ENCODE assay signal across 8 cellular contexts in genomic region chr14:89767861-89768268, GRCh38.
DNase-seq lines count a peak whose midpoint lies in the region; ATAC-seq and TF ChIP-seq lines count a peak whose summit lies in the region.

No MANE protein-coding gene starts in this region.

- H3K4me3 ChIP-seq in heart right ventricle: no peak overlapping the region

- H3K27me3 ChIP-seq in heart right ventricle: no peaks in the 10 kb centered on the region

- H3K27ac ChIP-seq in RWPE1: no peak overlapping the region
- no peak overlapping the region for H3K27ac ChIP-seq in heart right ventricle

- H3K36me3 ChIP-seq in heart right ventricle: no peaks in the 10 kb centered on the region

- H3K9me3 Mint-ChIP-seq in activated naive CD4-positive, alpha-beta T cell treated with anti-CD3 and anti-CD28 coated beads for 36 hours: no peaks in the 10 kb centered on the region
- no peaks in the 10 kb centered on the region for H3K9me3 Mint-ChIP-seq in mesothelial cell of epicardium

- H3K27me3 Mint-ChIP-seq in activated naive CD4-positive, alpha-beta T cell treated with anti-CD3 and anti-CD28 coated beads for 36 hours (ENCODE audit: low read depth): no peaks in the 10 kb centered on the region
- peaks cover 4% of the 10 kb centered on the region for H3K27me3 Mint-ChIP-seq in mesothelial cell of epicardium (ENCODE audit: low read depth)

- H3K4me1 Mint-ChIP-seq in activated naive CD4-positive, alpha-beta T cell treated with anti-CD3 and anti-CD28 coated beads for 36 hours (ENCODE audit: low read depth): peaks cover 31% of the 10 kb centered on the region
- H3K4me1 Mint-ChIP-seq in mesothelial cell of epicardium: peaks cover 4% of the 10 kb centered on the region

- H3K36me3 Mint-ChIP-seq in activated naive CD4-positive, alpha-beta T cell treated with anti-CD3 and anti-CD28 coated beads for 36 hours (ENCODE audit: low read depth): no peaks in the 10 kb centered on the region
- H3K36me3 Mint-ChIP-seq in mesothelial cell of epicardium: no peaks in the 10 kb centered on the region

- intact Hi-C loops in activated naive CD4-positive, alpha-beta T cell treated with anti-CD3 and anti-CD28 coated beads for 36 hours (cut with micrococcal nuclease): loop anchor here (1.0 to 5.0 kb wide), 10 partner anchors 48 to 741 kb away; no protein-coding TSS in a partner anchor
- intact Hi-C loops in heart right ventricle (cut with DNase I): loop anchor here in 8 of 10 donors (2.0 to 10.0 kb wide), 7 partner anchors 343 to 733 kb away; partner anchors contain the start of gene FOXN3 (in 3 of the 8)

- peaks cover 0 to 3% (median 0%) of the 10 kb centered on the region in 11 donors for H3K9me3 ChIP-seq in heart right ventricle

- peak overlapping the region; percentile 74 for H3K27ac Mint-ChIP-seq in activated naive CD4-positive, alpha-beta T cell treated with anti-CD3 and anti-CD28 coated beads for 36 hours
- H3K27ac Mint-ChIP-seq in mesothelial cell of epicardium: no peak overlapping the region

- WGBS in heart right ventricle, 2 donors: 34 to 38% methylated on average over 4 of the region's 4 CpGs

- peak overlapping the region; percentile 26 for H3K4me3 Mint-ChIP-seq in activated naive CD4-positive, alpha-beta T cell treated with anti-CD3 and anti-CD28 coated beads for 36 hours
- no peak overlapping the region for H3K4me3 Mint-ChIP-seq in mesothelial cell of epicardium

- DNase-seq in COLO668 (lab: John Stamatoyannopoulos, UW; ENCODE audit: unreplicated experiment) (peak; percentile 23), RWPE1 (ENCODE audit: low spot score) (peak; percentile 38), heart right ventricle (peak in 1 of 2 donors; percentile 49), mesothelial cell of epicardium (ENCODE audit: low spot score in 2 of 2, unreplicated experiment in 2 of 2) (no peak)
- peak; percentile 86 for DNase-seq in activated naive CD4-positive, alpha-beta T cell treated with anti-CD3 and anti-CD28 coated beads for 36 hours
- DNase-seq in stimulated activated CD4-positive, alpha-beta T cell treated with anti-CD3 and anti-CD28 coated beads, Interleukin-15, amount 100 ng/mL, for 1 hour (ENCODE audit: low read depth in 1 of 2, low spot score in 1 of 2): peak; percentile 22 to 26

- TF ChIP-seq CTCF in RWPE1 (conservative IDR thresholded peaks at IDR 0.05; ENCODE audit: low read depth) (peak; percentile 54), heart right ventricle (IDR thresholded peaks at IDR 0.05) (peak; percentile 43 to 75 (median 60)), mesothelial cell of epicardium (IDR thresholded peaks at IDR 0.05; ENCODE audit: unreplicated experiment) (no peak)

- POLR2A ChIA-PET in RWPE1 (lab: Yijun Ruan, JAX; ENCODE audit: low non-redundant PET): no interaction called here

- ATAC-seq in GM19452 (IDR thresholded peaks at IDR 0.05; ENCODE audit: unreplicated experiment) (peak; percentile 66), HG03520 (IDR thresholded peaks at IDR 0.05; ENCODE audit: unreplicated experiment) (peak; percentile 66), heart right ventricle (peak in 6 of 8 donors; percentile 58 to 74 (median 66))

- H3K4me1 ChIP-seq in heart right ventricle: peaks cover 0 to 25% (median 0%) of the 10 kb centered on the region in 9 donors

- CTCF ChIA-PET in RWPE1 (lab: Yijun Ruan, JAX): interaction anchor here (0.7 kb wide), 2 partner anchors 166 to 1152 kb away, joined by 3 read pairs; no protein-coding TSS in a partner anchor
- CTCF ChIA-PET in activated naive CD4-positive, alpha-beta T cell treated with anti-CD3 and anti-CD28 coated beads for 36 hours (lab: Charles Lee): interaction anchor here (0.6 to 2.9 kb wide), 8 partner anchors 17 to 728 kb away, joined by 3 to 9 read pairs (median 3); no protein-coding TSS in a partner anchor

Comparison
In these comparisons a context has a peak if more than half of its experiments do, and no peak if none do; other contexts are left out.
1. DNase-seq: peak in COLO668 (single experiment), RWPE1 (single experiment), activated naive CD4-positive, alpha-beta T cell treated with anti-CD3 and anti-CD28 coated beads for 36 hours (single experiment) and stimulated activated CD4-positive, alpha-beta T cell treated with anti-CD3 and anti-CD28 coated beads, Interleukin-15, amount 100 ng/mL, for 1 hour (2 of 2); none in mesothelial cell of epicardium (0 of 2).
2. Peak in every context shown above with its lines, with median percentiles within 50 percentile points of each other: ATAC-seq.